In the genomic region with DNA sequence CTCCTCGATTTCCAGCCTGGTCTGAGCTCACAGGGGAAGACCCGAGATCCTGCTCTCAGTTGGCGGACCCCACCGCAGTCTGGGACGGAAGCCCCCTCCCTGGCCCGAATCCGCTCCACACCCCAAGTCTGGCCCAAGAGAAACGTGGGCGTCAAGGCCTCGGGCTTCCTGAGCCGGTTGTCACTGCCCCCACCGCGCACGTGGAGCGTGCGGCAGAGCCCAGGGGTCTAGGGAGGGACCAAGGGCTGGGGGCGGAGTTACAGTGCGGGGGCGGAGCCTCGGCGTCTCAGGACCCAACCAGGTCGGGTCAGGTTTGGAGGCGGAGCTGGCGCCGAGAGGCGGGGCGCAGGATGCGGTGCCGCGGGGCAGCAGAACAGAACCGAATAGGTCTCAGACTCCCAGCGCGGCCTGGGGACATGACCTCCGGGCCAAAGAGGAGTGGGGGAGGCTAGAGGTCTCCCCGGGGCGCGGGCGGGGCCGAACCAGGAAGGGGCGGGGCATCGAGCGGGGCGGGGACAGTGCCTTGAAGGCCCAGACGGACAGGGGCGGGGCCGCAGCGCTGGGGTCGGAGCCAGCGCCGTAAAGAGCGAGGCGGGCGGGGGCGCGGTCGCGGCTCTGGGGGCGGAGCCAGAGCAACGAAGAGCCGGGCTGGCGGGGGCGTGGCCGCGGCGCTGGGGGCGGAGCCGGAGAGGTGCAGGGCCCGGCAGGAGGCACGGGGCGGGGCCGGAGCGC, we compare ENCODE assay signal across 8 cellular contexts. TPM values are rescaled to one million over a fixed set of nuclear protein-coding genes. Genes with fewer than 3 reads are reported as not detected.
DNase-seq lines count a peak whose midpoint lies in the region; ATAC-seq, FAIRE-seq and TF ChIP-seq lines count a peak whose summit lies in the region.

No MANE protein-coding gene starts in this region.

- peak overlapping the region; percentile 39 for H3K4me2 ChIP-seq in HepG2 (ENCODE audit: low read depth, low read length)

- CTCF ChIA-PET in HepG2 (lab: Yijun Ruan, JAX; ENCODE audit: low intra/inter-chr PET ratio, low total read pairs): interaction anchor here (1.3 kb wide), 1 partner anchor 10 kb away, joined by 6 read pairs; no protein-coding TSS in a partner anchor

- H3K27ac Mint-ChIP-seq in dendritic cell treated with granulocyte-macrophage colony-stimulating factor and Interleukin-4, amounts not matched to agents 40 ng/mL and 50 ng/mL, for 4 days: peak overlapping the region; percentile 88

- peak; percentile 67 for FAIRE-seq in HepG2 (lab: Jason Lieb, UNC)

- peaks cover 37% of the 10 kb centered on the region for H3K79me2 ChIP-seq in HepG2 (ENCODE audit: insufficient read depth, low read length)

- H3K27ac ChIP-seq in HepG2 (ENCODE audit: extremely low read length, insufficient read depth, low read length): peak overlapping the region; percentile 51

- peaks cover 26% of the 10 kb centered on the region for H3K4me1 ChIP-seq in HepG2 (ENCODE audit: insufficient read depth, low read length)

- intact Hi-C loops in dendritic cell treated with granulocyte-macrophage colony-stimulating factor and Interleukin-4, amounts not matched to agents 40 ng/mL and 50 ng/mL, for 4 days (cut with micrococcal nuclease): no loop called here
- intact Hi-C loops in HepG2 (cut with micrococcal nuclease; ENCODE audit: unreplicated experiment): no loop called here

- no peaks in the 10 kb centered on the region for H3K36me3 ChIP-seq in HepG2 (replicated peaks in 1 of 2; ENCODE audit: control insufficient read depth in 1 of 2, insufficient read depth in 2 of 2, low read length in 2 of 2)

- BruUV-seq in HepG2 (replicated peaks; lab: Mats Ljungman, UMichigan): no TSS peak

- H3K27me3 Mint-ChIP-seq in dendritic cell treated with granulocyte-macrophage colony-stimulating factor and Interleukin-4, amounts not matched to agents 40 ng/mL and 50 ng/mL, for 4 days: peaks cover 78% of the 10 kb centered on the region

- peaks cover 19% of the 10 kb centered on the region for H4K20me1 ChIP-seq in HepG2 (ENCODE audit: insufficient read depth, low read length)

- peaks cover 8 to 45% of the 10 kb centered on the region in 2 experiments; a peak in 4 of 5 replicates for H3K27me3 ChIP-seq in HepG2 (ENCODE audit: control insufficient read depth in 1 of 2, insufficient read depth in 2 of 2, low read length in 2 of 2)

- H3K4me1 Mint-ChIP-seq in dendritic cell treated with granulocyte-macrophage colony-stimulating factor and Interleukin-4, amounts not matched to agents 40 ng/mL and 50 ng/mL, for 4 days (ENCODE audit: low read depth): peaks cover 46% of the 10 kb centered on the region

- peak; percentile 89 for DNase-seq in AG09319 (ENCODE audit: extremely low read depth, low read depth)
- peak; percentile 88 for DNase-seq in NCI-H460 (ENCODE audit: extremely low read depth, low read depth)
- DNase-seq in activated CD4-positive, alpha-beta T cell treated with anti-CD3 and anti-CD28 coated beads, Interleukin-2, amount 50 U/mL, for 24 hours (ENCODE audit: low read depth in 1 of 2, low spot score in 1 of 2): peak; percentile 93 to 99
- peak; percentile 92 for DNase-seq in HepG2 (ENCODE audit: low spot score)
- DNase-seq in stimulated activated CD4-positive, alpha-beta T cell treated with anti-CD3 and anti-CD28 coated beads, Interleukin-2, amount 100 ng/mL, for 4 hours (ENCODE audit: low read depth): peak; percentile 98

- POLR2A ChIA-PET in HepG2 (lab: Yijun Ruan, JAX): interaction anchor here (0.6 to 2.1 kb wide), 9 partner anchors 14 to 117 kb away, joined by 3 to 31 read pairs (median 9); partner anchors contain the start of gene ZC3H18

- TF ChIP-seq EP300 in HepG2 (IDR thresholded peaks at IDR 0.05; ENCODE audit: low read depth in 2 of 2, low read length in 2 of 2) (no peak), HepG2 (CRISPR knock-in tag; IDR thresholded peaks at IDR 0.05; ENCODE audit: borderline replicate concordance) (no peak)

- 7% methylated on average over 36 of the region's 72 CpGs for WGBS in HepG2 (ENCODE audit: low lambda C conversion rate)

- peaks cover 6% of the 10 kb centered on the region for H3K36me3 Mint-ChIP-seq in dendritic cell treated with granulocyte-macrophage colony-stimulating factor and Interleukin-4, amounts not matched to agents 40 ng/mL and 50 ng/mL, for 4 days (ENCODE audit: low read depth)

- in situ Hi-C loops in HepG2 (cut with HindIII; ENCODE audit: extremely low pct_ligation_motif_present, low pct_unique_long_range_greater_than_20kb): loop anchor here (10.0 kb wide), 1 partner anchor 52 kb away; no protein-coding TSS in a partner anchor

- no peak for TF ChIP-seq POLR2A in HepG2 (IDR thresholded peaks at IDR 0.05; ENCODE audit: insufficient read depth in 1 of 2, low read depth in 2 of 2, low read length in 2 of 2)

- no peaks in the 10 kb centered on the region for H3K9me3 ChIP-seq in HepG2 (ENCODE audit: low read length)

- no peak for TF ChIP-seq RAD21 in HepG2 (CRISPR knock-in tag; IDR thresholded peaks at IDR 0.05)

- H3K9me3 Mint-ChIP-seq in dendritic cell treated with granulocyte-macrophage colony-stimulating factor and Interleukin-4, amounts not matched to agents 40 ng/mL and 50 ng/mL, for 4 days: no peaks in the 10 kb centered on the region

- TF ChIP-seq CTCF in AG09319 (IDR thresholded peaks at IDR 0.05; ENCODE audit: low read depth, low read length) (no peak), HepG2 (CRISPR knock-in tag; IDR thresholded peaks at IDR 0.05) (no peak)

- peak overlapping the region; percentile 91 for H3K4me3 Mint-ChIP-seq in dendritic cell treated with granulocyte-macrophage colony-stimulating factor and Interleukin-4, amounts not matched to agents 40 ng/mL and 50 ng/mL, for 4 days

- H3K4me3 ChIP-seq in HepG2 (replicated peaks in 1 of 3; ENCODE audit: insufficient read depth in 1 of 3, low read depth in 2 of 3, low read length in 3 of 3): peak overlapping the region; percentile 64 to 77 (median 76); a peak in 4 of 6 replicates

- peak overlapping the region; percentile 31; the same call in 1 of the 2 replicates for H3K9ac ChIP-seq in HepG2 (ENCODE audit: insufficient read depth, low read depth, low read length)

- peak; percentile 64 for ATAC-seq in GM19023 (IDR thresholded peaks at IDR 0.05; ENCODE audit: unreplicated experiment)
- ATAC-seq in HG03280 (IDR thresholded peaks at IDR 0.05; ENCODE audit: unreplicated experiment): peak; percentile 68
- peak; percentile 76 for ATAC-seq in HepG2

- H2AFZ ChIP-seq in HepG2 (ENCODE audit: low read length): no peak overlapping the region

TF ChIP-seq in HepG2, 621 proteins besides CTCF, POLR2A, EP300 and RAD21 (continues in another document):
- TF ChIP-seq, protein P1, sequence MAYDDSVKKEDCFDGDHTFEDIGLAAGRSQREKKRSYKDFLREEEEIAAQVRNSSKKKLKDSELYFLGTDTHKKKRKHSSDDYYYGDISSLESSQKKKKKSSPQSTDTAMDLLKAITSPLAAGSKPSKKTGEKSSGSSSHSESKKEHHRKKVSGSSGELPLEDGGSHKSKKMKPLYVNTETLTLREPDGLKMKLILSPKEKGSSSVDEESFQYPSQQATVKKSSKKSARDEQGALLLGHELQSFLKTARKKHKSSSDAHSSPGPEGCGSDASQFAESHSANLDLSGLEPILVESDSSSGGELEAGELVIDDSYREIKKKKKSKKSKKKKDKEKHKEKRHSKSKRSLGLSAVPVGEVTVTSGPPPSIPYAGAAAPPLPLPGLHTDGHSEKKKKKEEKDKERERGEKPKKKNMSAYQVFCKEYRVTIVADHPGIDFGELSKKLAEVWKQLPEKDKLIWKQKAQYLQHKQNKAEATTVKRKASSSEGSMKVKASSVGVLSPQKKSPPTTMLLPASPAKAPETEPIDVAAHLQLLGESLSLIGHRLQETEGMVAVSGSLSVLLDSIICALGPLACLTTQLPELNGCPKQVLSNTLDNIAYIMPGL (CRISPR knock-in tag; IDR thresholded peaks at IDR 0.05; ENCODE audit: borderline replicate concordance in 1 of 2, low read depth in 1 of 2): peak; percentile 64 to 85; a peak in 3 of 4 replicates
- TF ChIP-seq PHF5A (CRISPR knock-in tag; IDR thresholded peaks at IDR 0.05; ENCODE audit: low read depth, unreplicated experiment) (peak; percentile 29), HCFC1 (IDR thresholded peaks at IDR 0.05; ENCODE audit: low read depth, low read length) (no peak), MAFK (conservative IDR thresholded peaks at IDR 0.05 in 1 of 2, IDR thresholded peaks at IDR 0.05 in 1 of 2; ENCODE audit: low read length in 2 of 2) (no peak), ZNF761 (CRISPR knock-in tag; conservative IDR thresholded peaks at IDR 0.05) (peak; percentile 85; the same call in 1 of the 2 replicates), ZNF331 (CRISPR knock-in tag; IDR thresholded peaks at IDR 0.05) (peak; percentile 63; the same call in 1 of the 2 replicates), PHB2 (IDR thresholded peaks at IDR 0.05; ENCODE audit: partially characterized antibody) (no peak), ZNF180 (CRISPR knock-in tag; IDR thresholded peaks at IDR 0.05; ENCODE audit: borderline replicate concordance, low read depth) (no peak)

RNA-seq across cellular contexts. Expression of gene ZFPM1, which starts 0.4 kb away (rescaled TPM):
- total RNA-seq in NCI-H460 (2014; rRNA removed; shearing (Covaris generic)): 0.67 and 0.95 TPM in 2 replicates
- 0.75 and 1.2 TPM in 2 replicates for polyA plus RNA-seq in NCI-H460 (2014; cell fraction: nucleus; rRNA removed)
- 3.4 and 3.8 TPM in 2 replicates for total RNA-seq in HepG2 (2016; rRNA removed; fragmentation: Illumina TruSeq; extraction: Trizol)
- 0.81 and 2.1 TPM in 2 replicates for total RNA-seq in HepG2 (2016; cell fraction: cytosol; rRNA removed; fragmentation: Illumina TruSeq; extraction: Trizol; ENCODE audit: low read depth)
- total RNA-seq in HepG2 (2016; cell fraction: insoluble cytoplasmic fraction; rRNA removed; fragmentation: Illumina TruSeq; extraction: Trizol): 3.4 and 3.9 TPM in 2 replicates
- 3.4 and 4.3 TPM in 2 replicates for total RNA-seq in HepG2 (2016; cell fraction: membrane; rRNA removed; fragmentation: Illumina TruSeq; extraction: Trizol)
- 3.4 and 6.6 TPM in 2 replicates for total RNA-seq in HepG2 (2016; cell fraction: nucleus; rRNA removed; fragmentation: Illumina TruSeq; extraction: Trizol)
- 1.3 and 1.7 TPM in 2 replicates for polyA plus RNA-seq in HepG2 (2011; rRNA removed)
- polyA plus RNA-seq in HepG2 (2011; cell fraction: cytosol; rRNA removed): 0.79 and 1.3 TPM in 2 replicates
- polyA plus RNA-seq in HepG2 (2011; cell fraction: nucleus; rRNA removed): 7.1 and 7.6 TPM in 2 replicates
- polyA plus RNA-seq in HepG2 (2012): 7.2 and 7.6 TPM in 2 replicates
- polyA plus RNA-seq in HepG2 (2016; cell fraction: cytosol; fragmentation: Illumina TruSeq; extraction: Trizol; ENCODE audit: low read depth): 1.2 TPM in 2 replicates
- polyA plus RNA-seq in HepG2 (2016; cell fraction: insoluble cytoplasmic fraction; fragmentation: Illumina TruSeq; extraction: Trizol; ENCODE audit: low read depth): 3.7 and 8.7 TPM in 2 replicates
- 2.7 and 4.8 TPM in 2 replicates for polyA plus RNA-seq in HepG2 (2016; cell fraction: membrane; fragmentation: Illumina TruSeq; extraction: Trizol; ENCODE audit: low read depth)
- polyA plus RNA-seq in HepG2 (2016; cell fraction: nucleus; fragmentation: Illumina TruSeq; extraction: Trizol; ENCODE audit: insufficient read depth, low read depth): 14.0 and 14.3 TPM in 2 replicates
- polyA minus RNA-seq in HepG2 (2011; rRNA and poly(A)+ RNA removed; ENCODE audit: low replicate concordance): 0.98 and 4.2 TPM in 2 replicates
- polyA minus RNA-seq in HepG2 (2011; cell fraction: cytosol; rRNA and poly(A)+ RNA removed): 2.7 and 6.6 TPM in 2 replicates
- 5.0 and 7.5 TPM in 2 replicates for polyA minus RNA-seq in HepG2 (2011; cell fraction: nucleus; rRNA and poly(A)+ RNA removed)

Comparison
In these comparisons a context has a peak if more than half of its experiments do, and no peak if none do; other contexts are left out.
1. Peak in every context shown above with its lines: DNase-seq, ATAC-seq, H3K4me3 ChIP-seq and H3K27ac ChIP-seq.